In genomic region chr4:7513731-7514130, GRCh38 we compare ENCODE assay signal across 13 cellular contexts.
DNase-seq lines count a peak whose midpoint lies in the region; ATAC-seq and TF ChIP-seq lines count a peak whose summit lies in the region.
"Had no signal": no experiment of that assay in that cellular context is flagged by ENCODE, and none has a peak within 500 bp of the region (broad histone marks: within the 10 kb centered on the region; RNA-seq: fewer than 3 reads in every experiment).

No MANE protein-coding gene starts in this region.

- in situ Hi-C loops in astrocyte of the spinal cord (cut with HindIII; ENCODE audit: low sequenced_read_pairs), result no loop called here

- H3K9me3 ChIP-seq in adrenal gland (replicated peaks in 1 of 3) (no peaks in the 10 kb centered on the region), upper lobe of right lung (no peaks in the 10 kb centered on the region)

- ATAC-seq in GM18498 (IDR thresholded peaks at IDR 0.05; ENCODE audit: unreplicated experiment) (no peak), upper lobe of right lung (no peak)
- ATAC-seq: activated CD8-positive, alpha-beta memory T cell treated with anti-CD3 and anti-CD28 coated beads, Interleukin-2, amount 10 ng/mL, durations not matched to agents 7 days and 5 days; left lobe of liver had no signal

- 85 to 92% (median 88%) methylated on average over 13 of the region's 13 CpGs for WGBS in adrenal gland, 4 donors

- no peaks in the 10 kb centered on the region for H3K27me3 ChIP-seq in adrenal gland
- H3K27me3 ChIP-seq in upper lobe of right lung, result peaks cover 3% of the 10 kb centered on the region
- H3K27me3 ChIP-seq: dorsolateral prefrontal cortex had no signal

- CTCF ChIA-PET in GM10248 (lab: Yijun Ruan, JAX), result no interaction called here

- POLR2A ChIA-PET in GM10248 (lab: Yijun Ruan, JAX), result no interaction called here

- H3K4me1 ChIP-seq in adrenal gland (replicated peaks in 1 of 2), result no peaks in the 10 kb centered on the region
- no peaks in the 10 kb centered on the region for H3K4me1 ChIP-seq in upper lobe of right lung

- TF ChIP-seq CTCF in AG09309 (IDR thresholded peaks at IDR 0.05; ENCODE audit: control insufficient read depth, insufficient read depth, low read depth, low read length, missing control alignments) (no peak), astrocyte of the spinal cord (IDR thresholded peaks at IDR 0.05; ENCODE audit: low read depth, low read length) (no peak), GM10248 (IDR thresholded peaks at IDR 0.05; ENCODE audit: control extremely low read depth, extremely low read depth, low read depth, missing control alignments) (no peak), adrenal gland (IDR thresholded peaks at IDR 0.05) (no peak), upper lobe of right lung (IDR thresholded peaks at IDR 0.05) (no peak)

- H3K36me3 ChIP-seq in adrenal gland (replicated peaks in 1 of 2) (no peaks in the 10 kb centered on the region), upper lobe of right lung (no peaks in the 10 kb centered on the region)

- TF ChIP-seq POLR2A in adrenal gland (IDR thresholded peaks at IDR 0.05), result no peak

- H3K4me3 ChIP-seq in AG09309 (ENCODE audit: control insufficient read depth, low read depth, low read length), result no peak overlapping the region
- H3K4me3 ChIP-seq in astrocyte of the spinal cord (ENCODE audit: low read depth, low read length), result no peak overlapping the region
- H3K4me3 ChIP-seq in adrenal gland, result no peak overlapping the region
- no peak overlapping the region for H3K4me3 ChIP-seq in upper lobe of right lung
- H3K4me3 ChIP-seq: dorsolateral prefrontal cortex had no signal

- DNase-seq in AG09309 (ENCODE audit: low read depth), result peak; percentile 27
- peak; percentile 75 for DNase-seq in HT1080 (ENCODE audit: low read depth)
- DNase-seq in astrocyte of the spinal cord (ENCODE audit: low read depth, low spot score), result peak; percentile 39
- peak; percentile 32 for DNase-seq in myocyte (ENCODE audit: low read depth)
- DNase-seq in GM10248 (ENCODE audit: extremely low spot score), result no peak
- no peak for DNase-seq in adrenal gland
- DNase-seq in upper lobe of right lung, result no peak
- DNase-seq: activated CD8-positive, alpha-beta memory T cell treated with anti-CD3 and anti-CD28 coated beads, Interleukin-2, amount 10 ng/mL, durations not matched to agents 7 days and 5 days; stimulated activated CD4-positive, alpha-beta T cell treated with anti-CD3 and anti-CD28 coated beads, Interleukin-15, amount 100 ng/mL, for 24 hours; stimulated activated CD8-positive, alpha-beta memory T cell treated with anti-CD3 and anti-CD28 coated beads, Interleukin-4, amount 100 ng/mL, for 48 hours had no signal

- H3K27ac ChIP-seq in adrenal gland (no peak overlapping the region), upper lobe of right lung (no peak overlapping the region)

- intact Hi-C loops in adrenal gland (cut with DNase I), result no loop called here
- intact Hi-C loops in upper lobe of right lung (cut with DNase I), result no loop called here

Comparison
In these comparisons a context has a peak if more than half of its experiments do, and no peak if none do; other contexts are left out.
1. DNase-seq: peak in AG09309 (single experiment), HT1080 (single experiment), astrocyte of the spinal cord (single experiment) and myocyte (single experiment); none in GM10248 (single experiment), adrenal gland (0 of 7) and upper lobe of right lung (single experiment).